Comparison of ENCODE assay signal across 9 cellular contexts in genomic region chr14:70909788-70910614, GRCh38. TPM values are rescaled to one million over a fixed set of nuclear protein-coding genes. Genes with fewer than 3 reads are reported as not detected.
DNase-seq lines count a peak whose midpoint lies in the region; ATAC-seq and TF ChIP-seq lines count a peak whose summit lies in the region.
"Had no signal": no experiment of that assay in that cellular context is flagged by ENCODE, and none has a peak within 500 bp of the region (broad histone marks: within the 10 kb centered on the region; RNA-seq: fewer than 3 reads in every experiment).

No MANE protein-coding gene starts in this region.

- peaks cover 18% of the 10 kb centered on the region for H3K36me3 Mint-ChIP-seq in activated CD4-positive, alpha-beta T cell treated with anti-CD3 and anti-CD28 coated beads for 36 hours (ENCODE audit: low read depth)

- H3K27ac Mint-ChIP-seq in activated CD4-positive, alpha-beta T cell treated with anti-CD3 and anti-CD28 coated beads for 36 hours: peak overlapping the region; percentile 92

- no peak overlapping the region for H3K4me3 ChIP-seq in epithelial cell of esophagus (ENCODE audit: low read length)
- H3K4me3 ChIP-seq in retinal pigment epithelial cell (ENCODE audit: low read length): peak overlapping the region; percentile 82

- intact Hi-C loops in activated CD4-positive, alpha-beta T cell treated with anti-CD3 and anti-CD28 coated beads for 36 hours (cut with DNase I, micrococcal nuclease): loop anchor here (2.0 to 10.0 kb wide), 2 partner anchors 45 to 1285 kb away; no protein-coding TSS in a partner anchor

- H3K4me1 Mint-ChIP-seq in activated CD4-positive, alpha-beta T cell treated with anti-CD3 and anti-CD28 coated beads for 36 hours: peaks cover 60% of the 10 kb centered on the region

- H3K9me3 Mint-ChIP-seq in activated CD4-positive, alpha-beta T cell treated with anti-CD3 and anti-CD28 coated beads for 36 hours (ENCODE audit: low read depth): no peaks in the 10 kb centered on the region

- CTCF ChIA-PET in activated CD4-positive, alpha-beta T cell treated with anti-CD3 and anti-CD28 coated beads for 36 hours (lab: Charles Lee): interaction anchor here (1.0 to 2.0 kb wide), 7 partner anchors 9 to 92 kb away, joined by 3 to 8 read pairs (median 3); no protein-coding TSS in a partner anchor

- H3K27me3 Mint-ChIP-seq in activated CD4-positive, alpha-beta T cell treated with anti-CD3 and anti-CD28 coated beads for 36 hours: no peaks in the 10 kb centered on the region

- TF ChIP-seq CTCF in epithelial cell of esophagus (IDR thresholded peaks at IDR 0.05; ENCODE audit: insufficient read depth, low read depth, low read length, missing control alignments) (no peak), retinal pigment epithelial cell (conservative IDR thresholded peaks at IDR 0.05; ENCODE audit: low read depth, low read length) (no peak)

- POLR2A ChIA-PET in activated CD4-positive, alpha-beta T cell treated with anti-CD3 and anti-CD28 coated beads for 36 hours (lab: Charles Lee): interaction anchor here (0.7 kb wide), 1 partner anchor 1462 kb away, joined by 4 read pairs; no protein-coding TSS in a partner anchor

- no peak for ATAC-seq in activated CD4-positive, alpha-beta T cell treated with anti-CD3 and anti-CD28 coated beads for 36 hours

- H3K4me3 Mint-ChIP-seq in activated CD4-positive, alpha-beta T cell treated with anti-CD3 and anti-CD28 coated beads for 36 hours: peak overlapping the region; percentile 96

- peak; percentile 49 for DNase-seq in activated CD4-positive, alpha-beta T cell treated with anti-CD3 and anti-CD28 coated beads for 36 hours
- no peak for DNase-seq in activated CD4-positive, alpha-beta T cell treated with anti-CD3 and anti-CD28 coated beads, Interleukin-2, amount 50 U/mL, for 4 hours
- DNase-seq in RKO (ENCODE audit: low spot score): peak; percentile 48
- DNase-seq in epithelial cell of esophagus (ENCODE audit: low read depth): peak; percentile 57
- no peak for DNase-seq in retinal pigment epithelial cell (ENCODE audit: low read depth)
- DNase-seq in CD1c-positive myeloid dendritic cell (ENCODE audit: extremely low spot score): no peak
- DNase-seq in NCI-H774 (lab: John Stamatoyannopoulos, UW): no peak
- DNase-seq in DMS153 treated with DMSO at 0.1 percent for 48 hours (lab: John Stamatoyannopoulos, UW; ENCODE audit: unreplicated experiment): no peak
- DNase-seq: NCI-H187 had no signal

RNA-seq across cellular contexts. Expression of gene PCNX1, which starts 2.7 kb away (rescaled TPM):
- total RNA-seq in activated CD4-positive, alpha-beta T cell treated with anti-CD3 and anti-CD28 coated beads for 36 hours: 10 to 100 TPM; 38.4 to 57.9 TPM

Comparison
In these comparisons a context has a peak if more than half of its experiments do, and no peak if none do; other contexts are left out.
1. DNase-seq: peak in activated CD4-positive, alpha-beta T cell treated with anti-CD3 and anti-CD28 coated beads for 36 hours (single experiment), RKO (single experiment) and epithelial cell of esophagus (single experiment); none in activated CD4-positive, alpha-beta T cell treated with anti-CD3 and anti-CD28 coated beads, Interleukin-2, amount 50 U/mL, for 4 hours (0 of 2), retinal pigment epithelial cell (single experiment), CD1c-positive myeloid dendritic cell (single experiment), NCI-H774 (single experiment) and DMS153 treated with DMSO at 0.1 percent for 48 hours (single experiment).